18 cellular contexts compared by ENCODE assay signal in genomic region chr2:119808516-119809147, GRCh38. TPM values are rescaled to one million over a fixed set of nuclear protein-coding genes. Genes with fewer than 3 reads are reported as not detected.
DNase-seq lines count a peak whose midpoint lies in the region; ATAC-seq and TF ChIP-seq lines count a peak whose summit lies in the region.
"Had no signal": no experiment of that assay in that cellular context is flagged by ENCODE, and none has a peak within 500 bp of the region (broad histone marks: within the 10 kb centered on the region; RNA-seq: fewer than 3 reads in every experiment).

No MANE protein-coding gene starts in this region.

- peak overlapping the region; percentile 50 for H3K27ac Mint-ChIP-seq in activated naive CD8-positive, alpha-beta T cell
- H3K27ac Mint-ChIP-seq in activated naive CD8-positive, alpha-beta T cell treated with anti-CD3 and anti-CD28 coated beads, Interleukin-2, amount 50 U/mL, for 24 hours: no peak overlapping the region
- H3K27ac Mint-ChIP-seq in stimulated activated naive B cell treated with anti-CD40 and anti-IgM and Interleukin-4, amounts not matched to agents 10 μg/mL and 1 μg/mL and 100 μg/mL, for 72 hours: no peak overlapping the region
- H3K27ac Mint-ChIP-seq: activated naive CD4-positive, alpha-beta T cell treated with anti-CD3 and anti-CD28 coated beads for 36 hours; T-helper 1 cell treated with Interleukin-12 subunit alpha and Interleukin-12 subunit beta and Interleukin-4 antibody, amounts not matched to agents 30 μg/mL and 1 μg/mL, for 36 hours had no signal

- H3K4me1 Mint-ChIP-seq in activated naive CD8-positive, alpha-beta T cell (ENCODE audit: low read depth): peaks cover 57% of the 10 kb centered on the region
- peaks cover 15% of the 10 kb centered on the region for H3K4me1 Mint-ChIP-seq in activated naive CD8-positive, alpha-beta T cell treated with anti-CD3 and anti-CD28 coated beads, Interleukin-2, amount 50 U/mL, for 24 hours
- H3K4me1 Mint-ChIP-seq in stimulated activated naive B cell treated with anti-CD40 and anti-IgM and Interleukin-4, amounts not matched to agents 10 μg/mL and 1 μg/mL and 100 μg/mL, for 72 hours: peaks cover 14 to 23% of the 10 kb centered on the region in 2 donors

- peaks cover 20% of the 10 kb centered on the region for H3K4me1 ChIP-seq in adipocyte (ENCODE audit: control insufficient read depth, insufficient read depth, low read length)

- no peak for ATAC-seq in activated naive CD8-positive, alpha-beta T cell treated with anti-CD3 and anti-CD28 coated beads, Interleukin-2, amount 50 U/mL, for 24 hours
- ATAC-seq in stimulated activated naive B cell treated with anti-CD40 and anti-IgM and Interleukin-4, amounts not matched to agents 10 μg/mL and 1 μg/mL and 100 μg/mL, for 72 hours (replicated peaks): no peak
- ATAC-seq in Right ventricle myocardium superior (ENCODE audit: poor library complexity): no peak

- no peaks in the 10 kb centered on the region for H3K9me3 Mint-ChIP-seq in activated naive CD8-positive, alpha-beta T cell (ENCODE audit: low read depth)
- peaks cover 10% of the 10 kb centered on the region for H3K9me3 Mint-ChIP-seq in activated naive CD8-positive, alpha-beta T cell treated with anti-CD3 and anti-CD28 coated beads, Interleukin-2, amount 50 U/mL, for 24 hours
- H3K9me3 Mint-ChIP-seq in stimulated activated naive B cell treated with anti-CD40 and anti-IgM and Interleukin-4, amounts not matched to agents 10 μg/mL and 1 μg/mL and 100 μg/mL, for 72 hours: peaks cover 4 to 7% of the 10 kb centered on the region in 2 donors

- H3K36me3 Mint-ChIP-seq in activated naive CD8-positive, alpha-beta T cell: peaks cover 19% of the 10 kb centered on the region
- H3K36me3 Mint-ChIP-seq in activated naive CD8-positive, alpha-beta T cell treated with anti-CD3 and anti-CD28 coated beads, Interleukin-2, amount 50 U/mL, for 24 hours (ENCODE audit: low read depth): peaks cover 25% of the 10 kb centered on the region
- peaks cover 20 to 34% of the 10 kb centered on the region in 2 donors for H3K36me3 Mint-ChIP-seq in stimulated activated naive B cell treated with anti-CD40 and anti-IgM and Interleukin-4, amounts not matched to agents 10 μg/mL and 1 μg/mL and 100 μg/mL, for 72 hours

- H3K36me3 ChIP-seq in adipocyte (ENCODE audit: control insufficient read depth, insufficient read depth, low read length, severe bottlenecking): no peaks in the 10 kb centered on the region

- H3K4me3 ChIP-seq in adipocyte (ENCODE audit: low read length): peak overlapping the region; percentile 27
- no peak overlapping the region for H3K4me3 ChIP-seq in fibroblast of the aortic adventitia (ENCODE audit: low read depth, low read length)
- H3K4me3 ChIP-seq: hepatocyte had no signal

- H3K27me3 ChIP-seq in adipocyte (replicated peaks; ENCODE audit: control insufficient read depth, insufficient read depth, low read length): no peaks in the 10 kb centered on the region
- H3K27me3 ChIP-seq: hepatocyte had no signal

- intact Hi-C loops in Right ventricle myocardium superior (cut with DNase I): no loop called here

- H3K27me3 Mint-ChIP-seq in activated naive CD8-positive, alpha-beta T cell: no peaks in the 10 kb centered on the region
- H3K27me3 Mint-ChIP-seq in activated naive CD8-positive, alpha-beta T cell treated with anti-CD3 and anti-CD28 coated beads, Interleukin-2, amount 50 U/mL, for 24 hours: no peaks in the 10 kb centered on the region
- no peaks in the 10 kb centered on the region for H3K27me3 Mint-ChIP-seq in stimulated activated naive B cell treated with anti-CD40 and anti-IgM and Interleukin-4, amounts not matched to agents 10 μg/mL and 1 μg/mL and 100 μg/mL, for 72 hours

- H3K4me3 Mint-ChIP-seq in activated naive CD8-positive, alpha-beta T cell: no peak overlapping the region
- no peak overlapping the region for H3K4me3 Mint-ChIP-seq in activated naive CD8-positive, alpha-beta T cell treated with anti-CD3 and anti-CD28 coated beads, Interleukin-2, amount 50 U/mL, for 24 hours
- no peak overlapping the region for H3K4me3 Mint-ChIP-seq in stimulated activated naive B cell treated with anti-CD40 and anti-IgM and Interleukin-4, amounts not matched to agents 10 μg/mL and 1 μg/mL and 100 μg/mL, for 72 hours
- H3K4me3 Mint-ChIP-seq: activated naive CD4-positive, alpha-beta T cell treated with anti-CD3 and anti-CD28 coated beads for 36 hours; T-helper 1 cell treated with Interleukin-12 subunit alpha and Interleukin-12 subunit beta and Interleukin-4 antibody, amounts not matched to agents 30 μg/mL and 1 μg/mL, for 36 hours had no signal

- DNase-seq in activated naive CD8-positive, alpha-beta T cell treated with anti-CD3 and anti-CD28 coated beads, Interleukin-2, amount 50 U/mL, for 24 hours: no peak
- DNase-seq in adipocyte (ENCODE audit: low read depth) (peak; percentile 15), fibroblast of the aortic adventitia (ENCODE audit: low read depth) (peak; percentile 57), NCI-H446 treated with DMSO at 0.1 percent for 48 hours (lab: John Stamatoyannopoulos, UW) (no peak), NCI-H146 (lab: John Stamatoyannopoulos, UW) (no peak), Right ventricle myocardium superior (no peak)
- DNase-seq in stimulated activated naive B cell treated with anti-CD40 and anti-IgM and Interleukin-4, amounts not matched to agents 10 μg/mL and 1 μg/mL and 100 μg/mL, for 72 hours: no peak
- DNase-seq: activated CD4-positive, CD25-positive, alpha-beta regulatory T cell treated with anti-CD3 and anti-CD28 coated beads, Interleukin-2, amount 50 U/mL, for 72 hours; activated naive CD4-positive, alpha-beta T cell treated with anti-CD3 and anti-CD28 coated beads for 36 hours; cerebellar nuclear complex; COR-L47; Kasumi-1; left cardiac atrium; NCI-H187; NCI-H748 treated with DMSO at 0.1 percent for 48 hours had no signal

- TF ChIP-seq CTCF in fibroblast of the aortic adventitia (IDR thresholded peaks at IDR 0.05; ENCODE audit: insufficient read depth, low read length): no peak

- no peak overlapping the region for H3K9ac ChIP-seq in adipocyte (ENCODE audit: low read length)

- no peaks in the 10 kb centered on the region for H3K9me3 ChIP-seq in adipocyte (ENCODE audit: control insufficient read depth, low read length)

RNA-seq across cellular contexts. Expression of gene PTPN4, which starts 48.9 kb away (rescaled TPM):
- 11.5 and 20.6 TPM in 2 replicates for total RNA-seq in fibroblast of the aortic adventitia (ENCODE audit: low replicate concordance)
- total RNA-seq in Right ventricle myocardium superior: 37.6 TPM

Comparison
In these comparisons a context has a peak if more than half of its experiments do, and no peak if none do; other contexts are left out.
1. DNase-seq: peak in adipocyte (single experiment) and fibroblast of the aortic adventitia (single experiment); none in activated naive CD8-positive, alpha-beta T cell treated with anti-CD3 and anti-CD28 coated beads, Interleukin-2, amount 50 U/mL, for 24 hours (single experiment), NCI-H446 treated with DMSO at 0.1 percent for 48 hours (single experiment), NCI-H146 (single experiment), stimulated activated naive B cell treated with anti-CD40 and anti-IgM and Interleukin-4, amounts not matched to agents 10 μg/mL and 1 μg/mL and 100 μg/mL, for 72 hours (single experiment) and Right ventricle myocardium superior (single experiment).